18 cellular contexts compared by ENCODE assay signal in the genomic region with DNA sequence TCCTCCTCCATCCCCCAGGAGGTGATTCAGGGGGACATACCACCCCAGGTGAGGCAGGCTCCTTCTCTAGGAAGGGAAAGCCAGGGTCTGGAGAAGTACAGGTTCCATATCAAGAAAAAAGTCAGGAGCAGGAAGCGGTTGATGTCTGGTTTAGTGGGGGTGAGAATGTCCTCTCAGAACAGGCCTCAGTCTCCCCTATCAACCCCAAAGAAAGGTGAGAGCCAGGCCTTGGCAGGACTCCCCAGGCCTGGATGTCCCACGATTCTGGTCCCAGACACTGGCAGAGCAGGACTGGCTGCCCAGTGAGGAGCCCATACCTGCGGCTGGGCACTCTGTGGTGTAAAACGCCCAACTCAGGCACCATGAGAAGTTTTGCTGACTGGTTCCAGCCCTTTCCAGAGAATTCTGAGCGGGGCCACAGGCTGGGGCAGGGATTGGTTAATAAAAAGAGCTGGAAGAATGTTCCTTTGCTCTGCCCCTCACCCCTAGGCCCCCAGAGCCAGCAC. TPM values are rescaled to one million over a fixed set of nuclear protein-coding genes. Genes with fewer than 3 reads are reported as not detected.
DNase-seq lines count a peak whose midpoint lies in the region; ATAC-seq and TF ChIP-seq lines count a peak whose summit lies in the region.
"Had no signal": no experiment of that assay in that cellular context is flagged by ENCODE, and none has a peak within 500 bp of the region (broad histone marks: within the 10 kb centered on the region; RNA-seq: fewer than 3 reads in every experiment).

No MANE protein-coding gene starts in this region.

- H3K27me3 Mint-ChIP-seq in H9 (ENCODE audit: low read depth): peaks cover 2% of the 10 kb centered on the region; the same call in 1 of the 2 replicates
- H3K27me3 Mint-ChIP-seq in CD8-positive, alpha-beta memory T cell: peaks cover 14 to 62% of the 10 kb centered on the region in 2 donors

- peaks cover 35 to 40% of the 10 kb centered on the region in 2 experiments for H3K4me1 Mint-ChIP-seq in H9
- no peaks in the 10 kb centered on the region for H3K4me1 Mint-ChIP-seq in CD8-positive, alpha-beta memory T cell

- H3K18ac ChIP-seq in H9 (ENCODE audit: insufficient read length, low read depth, low read length): no peak overlapping the region

- H4K20me1 ChIP-seq in H9 (ENCODE audit: control insufficient read depth, insufficient read depth, insufficient read length): peaks cover 3% of the 10 kb centered on the region
- no peaks in the 10 kb centered on the region for H4K20me1 ChIP-seq in smooth muscle cell (ENCODE audit: low read depth)

- no peaks in the 10 kb centered on the region for H3K79me2 ChIP-seq in H9 (ENCODE audit: insufficient read depth, low read length)
- H3K79me2 ChIP-seq in smooth muscle cell (ENCODE audit: low read depth): no peaks in the 10 kb centered on the region

- no peak for TF ChIP-seq POLR2A in gastrocnemius medialis (IDR thresholded peaks at IDR 0.05)

- H3K9me3 Mint-ChIP-seq in H9: no peaks in the 10 kb centered on the region; a peak in 2 of 5 replicates
- H3K9me3 Mint-ChIP-seq in CD8-positive, alpha-beta memory T cell: no peaks in the 10 kb centered on the region

- no peak overlapping the region for H2BK120ac ChIP-seq in H9 (ENCODE audit: low read depth, low read length, poor library complexity, severe bottlenecking)

- no peaks in the 10 kb centered on the region for H3K23me2 ChIP-seq in H9 (ENCODE audit: insufficient read length, low read depth, low read length, poor library complexity, severe bottlenecking)

- no CpG with 5 or more reads among the region's 5 CpGs for WGBS in H9 (ENCODE audit: extremely low coverage, insufficient read length, low lambda C conversion rate)
- 89 to 91% methylated on average over 3 of the region's 5 CpGs for WGBS in mesodermal cell (ENCODE audit: insufficient coverage in 2 of 2), 2 experiments
- WGBS in smooth muscle cell (ENCODE audit: low lambda C conversion rate): 80% methylated on average over 5 of the region's 5 CpGs

- peaks cover 1 to 6% (median 2%) of the 10 kb centered on the region in 3 experiments; a peak in 4 of 7 replicates for H3K36me3 Mint-ChIP-seq in H9 (ENCODE audit: insufficient read depth in 1 of 3, low read depth in 3 of 3)
- H3K36me3 Mint-ChIP-seq in CD8-positive, alpha-beta memory T cell: no peaks in the 10 kb centered on the region

- no peak overlapping the region for H2BK20ac ChIP-seq in H9 (ENCODE audit: low read depth, low read length, poor library complexity, severe bottlenecking)

- H3K4me3 Mint-ChIP-seq in H9: no peak overlapping the region
- H3K4me3 Mint-ChIP-seq in CD8-positive, alpha-beta memory T cell: no peak overlapping the region

- CTCF ChIA-PET in CD8-positive, alpha-beta memory T cell (lab: Charles Lee): no interaction called here

- H3K79me1 ChIP-seq in H9 (ENCODE audit: insufficient read depth, low read depth, low read length, poor library complexity, severe bottlenecking): no peaks in the 10 kb centered on the region

- H3K27me3 ChIP-seq in H9 (ENCODE audit: insufficient read depth, low read length) (no peaks in the 10 kb centered on the region), smooth muscle cell (ENCODE audit: low read depth) (no peaks in the 10 kb centered on the region), gastrocnemius medialis (no peaks in the 10 kb centered on the region)
- H3K27me3 ChIP-seq in CD8-positive, alpha-beta memory T cell (ENCODE audit: insufficient read depth, low read length, poor library complexity, severe bottlenecking): no peaks in the 10 kb centered on the region

- no peak overlapping the region for H2BK15ac ChIP-seq in H9 (ENCODE audit: low read depth, low read length)

- H3K4ac ChIP-seq in H9 (ENCODE audit: low read depth, low read length): no peak overlapping the region

- no peak overlapping the region for H3K4me2 ChIP-seq in H9 (ENCODE audit: insufficient read depth, insufficient read length, low read length)
- H3K4me2 ChIP-seq in smooth muscle cell: peak overlapping the region; percentile 17

- H4K8ac ChIP-seq in H9 (replicated peaks; ENCODE audit: insufficient read length, low read depth, low read length): no peak overlapping the region

- no peak overlapping the region for H2AFZ ChIP-seq in H9 (ENCODE audit: low read length)
- H2AFZ ChIP-seq in smooth muscle cell (ENCODE audit: low read depth): no peak overlapping the region

- H3K4me1 ChIP-seq in H9 (ENCODE audit: insufficient read depth, low read length) (no peaks in the 10 kb centered on the region), mesodermal cell (ENCODE audit: control insufficient read depth, insufficient read depth, low read length, poor library complexity, severe bottlenecking) (no peaks in the 10 kb centered on the region), smooth muscle cell (ENCODE audit: low read depth) (peaks cover 2% of the 10 kb centered on the region), gastrocnemius medialis (no peaks in the 10 kb centered on the region)
- no peaks in the 10 kb centered on the region for H3K4me1 ChIP-seq in CD8-positive, alpha-beta memory T cell (ENCODE audit: insufficient read depth, low read length)

- H3K9me3 ChIP-seq in H9 (ENCODE audit: control insufficient read depth, low read depth, low read length) (no peaks in the 10 kb centered on the region), mesodermal cell (ENCODE audit: control insufficient read depth, low read length) (no peaks in the 10 kb centered on the region), smooth muscle cell (replicated peaks; ENCODE audit: low read depth) (no peaks in the 10 kb centered on the region), gastrocnemius medialis (no peaks in the 10 kb centered on the region)
- H3K9me3 ChIP-seq in CD8-positive, alpha-beta memory T cell (ENCODE audit: low read length): no peaks in the 10 kb centered on the region

- no peaks in the 10 kb centered on the region for H3F3A ChIP-seq in smooth muscle cell (ENCODE audit: low read depth)

- no peak overlapping the region for H4K91ac ChIP-seq in H9 (ENCODE audit: insufficient read length, low read depth, low read length)

- no peak overlapping the region for H3K23ac ChIP-seq in H9 (ENCODE audit: insufficient read length, low read depth, low read length)

- H3K56ac ChIP-seq in H9 (ENCODE audit: insufficient read length, low read depth, low read length): no peak overlapping the region

- H2BK12ac ChIP-seq in H9 (ENCODE audit: insufficient read length, low read depth, low read length): no peak overlapping the region

- H3T11ph ChIP-seq in H9 (ENCODE audit: low read length): no peak overlapping the region

- POLR2A ChIA-PET in CD8-positive, alpha-beta memory T cell (lab: Charles Lee): no interaction called here

- no peak overlapping the region for H4K5ac ChIP-seq in H9 (ENCODE audit: insufficient read length, low read depth, low read length)

- no peak overlapping the region for H3K27ac ChIP-seq in H9 (ENCODE audit: insufficient read length, low read depth, low read length)
- peak overlapping the region; percentile 60 for H3K27ac ChIP-seq in caudate nucleus (ENCODE audit: low read depth, low read length)
- H3K27ac ChIP-seq in mesodermal cell (ENCODE audit: low read depth, low read length, severe bottlenecking): peak overlapping the region; percentile 55
- H3K27ac ChIP-seq in smooth muscle cell (ENCODE audit: low read depth): no peak overlapping the region
- no peak overlapping the region for H3K27ac ChIP-seq in CD8-positive, alpha-beta memory T cell (ENCODE audit: low read depth, low read length)
- no peak overlapping the region for H3K27ac ChIP-seq in gastrocnemius medialis
- H3K27ac ChIP-seq: C4-2B, RWPE1 had no signal

- H3K4me3 ChIP-seq in mesodermal cell (ENCODE audit: extremely low read depth, insufficient read depth, low read length, poor library complexity, severe bottlenecking) (no peak overlapping the region), smooth muscle cell (no peak overlapping the region), gastrocnemius medialis (no peak overlapping the region)
- H3K4me3 ChIP-seq in CD8-positive, alpha-beta memory T cell (ENCODE audit: low read length): no peak overlapping the region
- H3K4me3 ChIP-seq: K562 had no signal

- no peak overlapping the region for H2AK5ac ChIP-seq in H9 (ENCODE audit: insufficient read length, low read length)

- TF ChIP-seq CTCF in H9 (conservative IDR thresholded peaks at IDR 0.05): no peak
- TF ChIP-seq CTCF in smooth muscle cell (IDR thresholded peaks at IDR 0.05; ENCODE audit: borderline replicate concordance, insufficient read depth, poor library complexity, severe bottlenecking): no peak
- no peak for TF ChIP-seq CTCF in gastrocnemius medialis (IDR thresholded peaks at IDR 0.05 in 4 of 5, conservative IDR thresholded peaks at IDR 0.05 in 1 of 5)

- H3K27ac Mint-ChIP-seq in H9: peak overlapping the region; percentile 49 to 79 (median 52); a peak in 3 of 7 replicates
- H3K27ac Mint-ChIP-seq in CD8-positive, alpha-beta memory T cell: no peak overlapping the region

- H3K36me3 ChIP-seq in mesodermal cell (ENCODE audit: control insufficient read depth, insufficient read depth, low read length) (no peaks in the 10 kb centered on the region), smooth muscle cell (ENCODE audit: low read depth) (no peaks in the 10 kb centered on the region), gastrocnemius medialis (no peaks in the 10 kb centered on the region)
- no peaks in the 10 kb centered on the region for H3K36me3 ChIP-seq in CD8-positive, alpha-beta memory T cell (ENCODE audit: insufficient read depth, low read length)

- intact Hi-C loops in gastrocnemius medialis (cut with DNase I; ENCODE audit: low total_unique reads): no loop called here

- no peak overlapping the region for H2BK5ac ChIP-seq in H9 (ENCODE audit: insufficient read length, low read length)

- no peak for ATAC-seq in gastrocnemius medialis
- ATAC-seq: K562, PC-3 had no signal

- DNase-seq in H9 (no peak), caudate nucleus (lab: John Stamatoyannopoulos, UW) (peak in 1 of 61 donors; percentile 21), smooth muscle cell (lab: John Stamatoyannopoulos, UW; ENCODE audit: unreplicated experiment) (no peak), HT-29 (ENCODE audit: low spot score) (no peak), gastrocnemius medialis (no peak)
- DNase-seq in CD8-positive, alpha-beta memory T cell: no peak
- DNase-seq: HCEC 1CT, MV-4-11, NCI-H1417 treated with DMSO at 0.1 percent for 48 hours, NCI-H2029, NCI-H2171 treated with DMSO at 0.1 percent for 48 hours, NCI-H446 treated with DMSO at 0.1 percent for 48 hours, NCI-H774, PC-3 had no signal

- in situ Hi-C loops in gastrocnemius medialis (cut with MboI; ENCODE audit: low sequenced_read_pairs in 4 of 4): no loop called here

- no peak overlapping the region for H3K14ac ChIP-seq in H9 (ENCODE audit: insufficient read depth, low read length)

- no peak overlapping the region for H3K9ac ChIP-seq in H9 (ENCODE audit: extremely low read depth, insufficient read length, low read length)
- no peak overlapping the region for H3K9ac ChIP-seq in smooth muscle cell (ENCODE audit: low read depth)

RNA-seq across cellular contexts. Expression of a gene that starts 13.3 kb away (rescaled TPM):
- total RNA-seq in H9 (2021) (15.2 and 17.5 TPM in 2 replicates), smooth muscle cell (6.4 and 8.6 TPM in 2 replicates), gastrocnemius medialis (1 to 10 TPM in 2 of 4 donors, under 1 TPM in 2; 0.20 to 2.8 (median 1.1) TPM)
- polyA plus RNA-seq in mesodermal cell (2013, experiment 1 of 2): 1.2 TPM
- 1.3 TPM for polyA plus RNA-seq in mesodermal cell (2013, experiment 2 of 2)
- polyA plus RNA-seq in smooth muscle cell: 6.2 and 7.7 TPM in 2 replicates
- total RNA-seq in HT-29 (2014; rRNA removed; shearing (Covaris generic)): not detected in 2 replicates
- total RNA-seq in CD8-positive, alpha-beta memory T cell: under 1 TPM in 1 of 2 experiments, not detected in 1; 0.11 TPM
- not detected for polyA plus RNA-seq in CD8-positive, alpha-beta memory T cell
- total RNA-seq: PC-3 had no signal

RNA-seq across cellular contexts. Expression of a gene that starts 51.3 kb away (rescaled TPM):
- total RNA-seq in H9 (2021) (21.1 and 21.5 TPM in 2 replicates), smooth muscle cell (26.5 and 30.9 TPM in 2 replicates), gastrocnemius medialis (10 to 100 TPM in 3 of 4 donors, 1 to 10 TPM in 1; 8.3 to 17.7 (median 10.9) TPM)
- 11.2 TPM for polyA plus RNA-seq in mesodermal cell (2013, experiment 1 of 2)
- polyA plus RNA-seq in mesodermal cell (2013, experiment 2 of 2): 8.4 TPM
- polyA plus RNA-seq in smooth muscle cell: 28.2 and 30.9 TPM in 2 replicates
- total RNA-seq in HT-29 (2014; rRNA removed; shearing (Covaris generic)): 40.2 and 44.7 TPM in 2 replicates
- total RNA-seq in CD8-positive, alpha-beta memory T cell: 10 to 100 TPM; 16.6 to 17.4 TPM
- polyA plus RNA-seq in CD8-positive, alpha-beta memory T cell: 14.1 TPM

Comparison
In these comparisons a context has a peak if more than half of its experiments do, and no peak if none do; other contexts are left out.
1. H3K27ac ChIP-seq: peak in caudate nucleus (single experiment) and mesodermal cell (single experiment); none in H9 (single experiment), smooth muscle cell (single experiment), CD8-positive, alpha-beta memory T cell (single experiment) and gastrocnemius medialis (0 of 4).
2. H3K27ac Mint-ChIP-seq: peak in H9 (3 of 3); none in CD8-positive, alpha-beta memory T cell (0 of 8).